2 cellular contexts compared by ENCODE assay signal in the genomic region with DNA sequence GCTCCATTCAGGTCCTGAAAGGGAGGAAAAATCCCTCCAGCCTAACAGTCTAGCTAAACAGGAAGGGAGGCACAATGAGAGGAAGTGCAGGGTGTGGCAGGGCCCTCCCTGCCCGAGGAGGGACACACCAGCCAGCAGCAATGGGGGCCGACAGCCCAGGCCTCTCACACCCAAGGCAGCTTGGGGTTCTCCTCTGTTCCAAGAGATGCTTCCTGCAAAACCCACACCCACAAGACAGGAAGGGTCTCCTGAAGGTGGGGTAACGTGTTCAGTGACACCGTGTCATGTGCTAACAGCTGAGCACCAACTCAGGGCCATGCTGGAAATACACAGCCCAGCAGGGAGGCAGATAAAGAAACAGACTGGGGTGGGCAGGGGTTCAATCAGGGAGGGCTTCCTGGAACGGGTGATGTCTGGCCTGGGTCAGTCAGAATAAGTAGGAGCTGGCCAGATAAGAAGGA.
TF ChIP-seq lines count a peak whose summit lies in the region.

No MANE protein-coding gene starts in this region.

TF ChIP-seq in SK-N-SH, 30 proteins besides CTCF, POLR2A, EP300 and RAD21 (continued from another document):
- no peak for TF ChIP-seq MXI1 (IDR thresholded peaks at IDR 0.05; ENCODE audit: low read depth, low read length)
- no peak for TF ChIP-seq SMC3 (IDR thresholded peaks at IDR 0.05; ENCODE audit: low read depth, low read length)
- TF ChIP-seq, protein P1, sequence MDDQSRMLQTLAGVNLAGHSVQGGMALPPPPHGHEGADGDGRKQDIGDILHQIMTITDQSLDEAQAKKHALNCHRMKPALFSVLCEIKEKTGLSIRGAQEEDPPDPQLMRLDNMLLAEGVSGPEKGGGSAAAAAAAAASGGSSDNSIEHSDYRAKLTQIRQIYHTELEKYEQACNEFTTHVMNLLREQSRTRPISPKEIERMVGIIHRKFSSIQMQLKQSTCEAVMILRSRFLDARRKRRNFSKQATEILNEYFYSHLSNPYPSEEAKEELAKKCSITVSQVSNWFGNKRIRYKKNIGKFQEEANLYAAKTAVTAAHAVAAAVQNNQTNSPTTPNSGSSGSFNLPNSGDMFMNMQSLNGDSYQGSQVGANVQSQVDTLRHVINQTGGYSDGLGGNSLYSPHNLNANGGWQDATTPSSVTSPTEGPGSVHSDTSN (IDR thresholded peaks at IDR 0.05) = no peak
- TF ChIP-seq JUND (IDR thresholded peaks at IDR 0.05) = no peak

TF ChIP-seq in K562, 482 proteins besides CTCF, POLR2A, EP300 and RAD21 (continued from another document and continues in another):
- TF ChIP-seq, protein P2, sequence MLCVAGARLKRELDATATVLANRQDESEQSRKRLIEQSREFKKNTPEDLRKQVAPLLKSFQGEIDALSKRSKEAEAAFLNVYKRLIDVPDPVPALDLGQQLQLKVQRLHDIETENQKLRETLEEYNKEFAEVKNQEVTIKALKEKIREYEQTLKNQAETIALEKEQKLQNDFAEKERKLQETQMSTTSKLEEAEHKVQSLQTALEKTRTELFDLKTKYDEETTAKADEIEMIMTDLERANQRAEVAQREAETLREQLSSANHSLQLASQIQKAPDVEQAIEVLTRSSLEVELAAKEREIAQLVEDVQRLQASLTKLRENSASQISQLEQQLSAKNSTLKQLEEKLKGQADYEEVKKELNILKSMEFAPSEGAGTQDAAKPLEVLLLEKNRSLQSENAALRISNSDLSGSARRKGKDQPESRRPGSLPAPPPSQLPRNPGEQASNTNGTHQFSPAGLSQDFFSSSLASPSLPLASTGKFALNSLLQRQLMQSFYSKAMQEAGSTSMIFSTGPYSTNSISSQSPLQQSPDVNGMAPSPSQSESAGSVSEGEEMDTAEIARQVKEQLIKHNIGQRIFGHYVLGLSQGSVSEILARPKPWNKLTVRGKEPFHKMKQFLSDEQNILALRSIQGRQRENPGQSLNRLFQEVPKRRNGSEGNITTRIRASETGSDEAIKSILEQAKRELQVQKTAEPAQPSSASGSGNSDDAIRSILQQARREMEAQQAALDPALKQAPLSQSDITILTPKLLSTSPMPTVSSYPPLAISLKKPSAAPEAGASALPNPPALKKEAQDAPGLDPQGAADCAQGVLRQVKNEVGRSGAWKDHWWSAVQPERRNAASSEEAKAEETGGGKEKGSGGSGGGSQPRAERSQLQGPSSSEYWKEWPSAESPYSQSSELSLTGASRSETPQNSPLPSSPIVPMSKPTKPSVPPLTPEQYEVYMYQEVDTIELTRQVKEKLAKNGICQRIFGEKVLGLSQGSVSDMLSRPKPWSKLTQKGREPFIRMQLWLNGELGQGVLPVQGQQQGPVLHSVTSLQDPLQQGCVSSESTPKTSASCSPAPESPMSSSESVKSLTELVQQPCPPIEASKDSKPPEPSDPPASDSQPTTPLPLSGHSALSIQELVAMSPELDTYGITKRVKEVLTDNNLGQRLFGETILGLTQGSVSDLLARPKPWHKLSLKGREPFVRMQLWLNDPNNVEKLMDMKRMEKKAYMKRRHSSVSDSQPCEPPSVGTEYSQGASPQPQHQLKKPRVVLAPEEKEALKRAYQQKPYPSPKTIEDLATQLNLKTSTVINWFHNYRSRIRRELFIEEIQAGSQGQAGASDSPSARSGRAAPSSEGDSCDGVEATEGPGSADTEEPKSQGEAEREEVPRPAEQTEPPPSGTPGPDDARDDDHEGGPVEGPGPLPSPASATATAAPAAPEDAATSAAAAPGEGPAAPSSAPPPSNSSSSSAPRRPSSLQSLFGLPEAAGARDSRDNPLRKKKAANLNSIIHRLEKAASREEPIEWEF (CRISPR knock-in tag; IDR thresholded peaks at IDR 0.05) = no peak
- TF ChIP-seq HIVEP1 (CRISPR knock-in tag; IDR thresholded peaks at IDR 0.05) (no peak), ADNP (tag; IDR thresholded peaks at IDR 0.05) (no peak), RNF2 (IDR thresholded peaks at IDR 0.05) (no peak), NCOA4 (IDR thresholded peaks at IDR 0.05; ENCODE audit: partially characterized antibody) (no peak), CEBPG (CRISPR knock-in tag; IDR thresholded peaks at IDR 0.05) (no peak), CEBPG (tag; conservative IDR thresholded peaks at IDR 0.05 in 1 of 2, IDR thresholded peaks at IDR 0.05 in 1 of 2) (no peak), TEAD2 (tag; IDR thresholded peaks at IDR 0.05) (no peak), SIN3A (IDR thresholded peaks at IDR 0.05; ENCODE audit: borderline replicate concordance in 2 of 2, control insufficient read depth in 1 of 2, low read depth in 2 of 2, low read length in 2 of 2) (no peak), SP1 (CRISPR knock-in tag; IDR thresholded peaks at IDR 0.05) (no peak), MXI1 (IDR thresholded peaks at IDR 0.05; ENCODE audit: low read depth, low read length) (no peak), STAT5A (IDR thresholded peaks at IDR 0.05; ENCODE audit: borderline replicate concordance, low read length) (no peak), ZNF436 (CRISPR knock-in tag; IDR thresholded peaks at IDR 0.05) (0 out of 2 replicates have a peak, but pooled peaks have one; percentile 69), BMI1 (IDR thresholded peaks at IDR 0.05; ENCODE audit: low read length) (no peak), ZNF551 (CRISPR knock-in tag; IDR thresholded peaks at IDR 0.05) (no peak), COPS2 (conservative IDR thresholded peaks at IDR 0.05) (no peak), JUNB (CRISPR knock-in tag; conservative IDR thresholded peaks at IDR 0.05) (no peak), NFIC (IDR thresholded peaks at IDR 0.05) (no peak), ZNF184 (CRISPR knock-in tag; IDR thresholded peaks at IDR 0.05) (no peak), MEIS2 (IDR thresholded peaks at IDR 0.05; ENCODE audit: partially characterized antibody) (no peak), JUN (IDR thresholded peaks at IDR 0.05; ENCODE audit: borderline replicate concordance, low read depth, low read length) (no peak), JUN (CRISPR knock-in tag; IDR thresholded peaks at IDR 0.05; ENCODE audit: borderline replicate concordance) (no peak), PHB (CRISPR knock-in tag; IDR thresholded peaks at IDR 0.05) (no peak), ZNF347 (CRISPR knock-in tag; IDR thresholded peaks at IDR 0.05; ENCODE audit: low read depth) (no peak)
- TF ChIP-seq, protein P3, sequence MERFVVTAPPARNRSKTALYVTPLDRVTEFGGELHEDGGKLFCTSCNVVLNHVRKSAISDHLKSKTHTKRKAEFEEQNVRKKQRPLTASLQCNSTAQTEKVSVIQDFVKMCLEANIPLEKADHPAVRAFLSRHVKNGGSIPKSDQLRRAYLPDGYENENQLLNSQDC (CRISPR knock-in tag; IDR thresholded peaks at IDR 0.05) = no peak
- TF ChIP-seq, protein P4, sequence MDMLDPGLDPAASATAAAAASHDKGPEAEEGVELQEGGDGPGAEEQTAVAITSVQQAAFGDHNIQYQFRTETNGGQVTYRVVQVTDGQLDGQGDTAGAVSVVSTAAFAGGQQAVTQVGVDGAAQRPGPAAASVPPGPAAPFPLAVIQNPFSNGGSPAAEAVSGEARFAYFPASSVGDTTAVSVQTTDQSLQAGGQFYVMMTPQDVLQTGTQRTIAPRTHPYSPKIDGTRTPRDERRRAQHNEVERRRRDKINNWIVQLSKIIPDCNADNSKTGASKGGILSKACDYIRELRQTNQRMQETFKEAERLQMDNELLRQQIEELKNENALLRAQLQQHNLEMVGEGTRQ (CRISPR knock-in tag; IDR thresholded peaks at IDR 0.05) = no peak
- TF ChIP-seq, protein P5, sequence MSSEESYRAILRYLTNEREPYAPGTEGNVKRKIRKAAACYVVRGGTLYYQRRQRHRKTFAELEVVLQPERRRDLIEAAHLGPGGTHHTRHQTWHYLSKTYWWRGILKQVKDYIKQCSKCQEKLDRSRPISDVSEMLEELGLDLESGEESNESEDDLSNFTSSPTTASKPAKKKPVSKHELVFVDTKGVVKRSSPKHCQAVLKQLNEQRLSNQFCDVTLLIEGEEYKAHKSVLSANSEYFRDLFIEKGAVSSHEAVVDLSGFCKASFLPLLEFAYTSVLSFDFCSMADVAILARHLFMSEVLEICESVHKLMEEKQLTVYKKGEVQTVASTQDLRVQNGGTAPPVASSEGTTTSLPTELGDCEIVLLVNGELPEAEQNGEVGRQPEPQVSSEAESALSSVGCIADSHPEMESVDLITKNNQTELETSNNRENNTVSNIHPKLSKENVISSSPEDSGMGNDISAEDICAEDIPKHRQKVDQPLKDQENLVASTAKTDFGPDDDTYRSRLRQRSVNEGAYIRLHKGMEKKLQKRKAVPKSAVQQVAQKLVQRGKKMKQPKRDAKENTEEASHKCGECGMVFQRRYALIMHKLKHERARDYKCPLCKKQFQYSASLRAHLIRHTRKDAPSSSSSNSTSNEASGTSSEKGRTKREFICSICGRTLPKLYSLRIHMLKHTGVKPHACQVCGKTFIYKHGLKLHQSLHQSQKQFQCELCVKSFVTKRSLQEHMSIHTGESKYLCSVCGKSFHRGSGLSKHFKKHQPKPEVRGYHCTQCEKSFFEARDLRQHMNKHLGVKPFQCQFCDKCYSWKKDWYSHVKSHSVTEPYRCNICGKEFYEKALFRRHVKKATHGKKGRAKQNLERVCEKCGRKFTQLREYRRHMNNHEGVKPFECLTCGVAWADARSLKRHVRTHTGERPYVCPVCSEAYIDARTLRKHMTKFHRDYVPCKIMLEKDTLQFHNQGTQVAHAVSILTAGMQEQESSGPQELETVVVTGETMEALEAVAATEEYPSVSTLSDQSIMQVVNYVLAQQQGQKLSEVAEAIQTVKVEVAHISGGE (CRISPR knock-in tag; IDR thresholded peaks at IDR 0.05) = 0 out of 6 replicates have a peak, but pooled peaks of 1 of the 3 experiments have one; percentile 43
- TF ChIP-seq, protein P6, sequence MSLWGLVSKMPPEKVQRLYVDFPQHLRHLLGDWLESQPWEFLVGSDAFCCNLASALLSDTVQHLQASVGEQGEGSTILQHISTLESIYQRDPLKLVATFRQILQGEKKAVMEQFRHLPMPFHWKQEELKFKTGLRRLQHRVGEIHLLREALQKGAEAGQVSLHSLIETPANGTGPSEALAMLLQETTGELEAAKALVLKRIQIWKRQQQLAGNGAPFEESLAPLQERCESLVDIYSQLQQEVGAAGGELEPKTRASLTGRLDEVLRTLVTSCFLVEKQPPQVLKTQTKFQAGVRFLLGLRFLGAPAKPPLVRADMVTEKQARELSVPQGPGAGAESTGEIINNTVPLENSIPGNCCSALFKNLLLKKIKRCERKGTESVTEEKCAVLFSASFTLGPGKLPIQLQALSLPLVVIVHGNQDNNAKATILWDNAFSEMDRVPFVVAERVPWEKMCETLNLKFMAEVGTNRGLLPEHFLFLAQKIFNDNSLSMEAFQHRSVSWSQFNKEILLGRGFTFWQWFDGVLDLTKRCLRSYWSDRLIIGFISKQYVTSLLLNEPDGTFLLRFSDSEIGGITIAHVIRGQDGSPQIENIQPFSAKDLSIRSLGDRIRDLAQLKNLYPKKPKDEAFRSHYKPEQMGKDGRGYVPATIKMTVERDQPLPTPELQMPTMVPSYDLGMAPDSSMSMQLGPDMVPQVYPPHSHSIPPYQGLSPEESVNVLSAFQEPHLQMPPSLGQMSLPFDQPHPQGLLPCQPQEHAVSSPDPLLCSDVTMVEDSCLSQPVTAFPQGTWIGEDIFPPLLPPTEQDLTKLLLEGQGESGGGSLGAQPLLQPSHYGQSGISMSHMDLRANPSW (CRISPR knock-in tag; IDR thresholded peaks at IDR 0.05) = no peak
- TF ChIP-seq, protein P7, sequence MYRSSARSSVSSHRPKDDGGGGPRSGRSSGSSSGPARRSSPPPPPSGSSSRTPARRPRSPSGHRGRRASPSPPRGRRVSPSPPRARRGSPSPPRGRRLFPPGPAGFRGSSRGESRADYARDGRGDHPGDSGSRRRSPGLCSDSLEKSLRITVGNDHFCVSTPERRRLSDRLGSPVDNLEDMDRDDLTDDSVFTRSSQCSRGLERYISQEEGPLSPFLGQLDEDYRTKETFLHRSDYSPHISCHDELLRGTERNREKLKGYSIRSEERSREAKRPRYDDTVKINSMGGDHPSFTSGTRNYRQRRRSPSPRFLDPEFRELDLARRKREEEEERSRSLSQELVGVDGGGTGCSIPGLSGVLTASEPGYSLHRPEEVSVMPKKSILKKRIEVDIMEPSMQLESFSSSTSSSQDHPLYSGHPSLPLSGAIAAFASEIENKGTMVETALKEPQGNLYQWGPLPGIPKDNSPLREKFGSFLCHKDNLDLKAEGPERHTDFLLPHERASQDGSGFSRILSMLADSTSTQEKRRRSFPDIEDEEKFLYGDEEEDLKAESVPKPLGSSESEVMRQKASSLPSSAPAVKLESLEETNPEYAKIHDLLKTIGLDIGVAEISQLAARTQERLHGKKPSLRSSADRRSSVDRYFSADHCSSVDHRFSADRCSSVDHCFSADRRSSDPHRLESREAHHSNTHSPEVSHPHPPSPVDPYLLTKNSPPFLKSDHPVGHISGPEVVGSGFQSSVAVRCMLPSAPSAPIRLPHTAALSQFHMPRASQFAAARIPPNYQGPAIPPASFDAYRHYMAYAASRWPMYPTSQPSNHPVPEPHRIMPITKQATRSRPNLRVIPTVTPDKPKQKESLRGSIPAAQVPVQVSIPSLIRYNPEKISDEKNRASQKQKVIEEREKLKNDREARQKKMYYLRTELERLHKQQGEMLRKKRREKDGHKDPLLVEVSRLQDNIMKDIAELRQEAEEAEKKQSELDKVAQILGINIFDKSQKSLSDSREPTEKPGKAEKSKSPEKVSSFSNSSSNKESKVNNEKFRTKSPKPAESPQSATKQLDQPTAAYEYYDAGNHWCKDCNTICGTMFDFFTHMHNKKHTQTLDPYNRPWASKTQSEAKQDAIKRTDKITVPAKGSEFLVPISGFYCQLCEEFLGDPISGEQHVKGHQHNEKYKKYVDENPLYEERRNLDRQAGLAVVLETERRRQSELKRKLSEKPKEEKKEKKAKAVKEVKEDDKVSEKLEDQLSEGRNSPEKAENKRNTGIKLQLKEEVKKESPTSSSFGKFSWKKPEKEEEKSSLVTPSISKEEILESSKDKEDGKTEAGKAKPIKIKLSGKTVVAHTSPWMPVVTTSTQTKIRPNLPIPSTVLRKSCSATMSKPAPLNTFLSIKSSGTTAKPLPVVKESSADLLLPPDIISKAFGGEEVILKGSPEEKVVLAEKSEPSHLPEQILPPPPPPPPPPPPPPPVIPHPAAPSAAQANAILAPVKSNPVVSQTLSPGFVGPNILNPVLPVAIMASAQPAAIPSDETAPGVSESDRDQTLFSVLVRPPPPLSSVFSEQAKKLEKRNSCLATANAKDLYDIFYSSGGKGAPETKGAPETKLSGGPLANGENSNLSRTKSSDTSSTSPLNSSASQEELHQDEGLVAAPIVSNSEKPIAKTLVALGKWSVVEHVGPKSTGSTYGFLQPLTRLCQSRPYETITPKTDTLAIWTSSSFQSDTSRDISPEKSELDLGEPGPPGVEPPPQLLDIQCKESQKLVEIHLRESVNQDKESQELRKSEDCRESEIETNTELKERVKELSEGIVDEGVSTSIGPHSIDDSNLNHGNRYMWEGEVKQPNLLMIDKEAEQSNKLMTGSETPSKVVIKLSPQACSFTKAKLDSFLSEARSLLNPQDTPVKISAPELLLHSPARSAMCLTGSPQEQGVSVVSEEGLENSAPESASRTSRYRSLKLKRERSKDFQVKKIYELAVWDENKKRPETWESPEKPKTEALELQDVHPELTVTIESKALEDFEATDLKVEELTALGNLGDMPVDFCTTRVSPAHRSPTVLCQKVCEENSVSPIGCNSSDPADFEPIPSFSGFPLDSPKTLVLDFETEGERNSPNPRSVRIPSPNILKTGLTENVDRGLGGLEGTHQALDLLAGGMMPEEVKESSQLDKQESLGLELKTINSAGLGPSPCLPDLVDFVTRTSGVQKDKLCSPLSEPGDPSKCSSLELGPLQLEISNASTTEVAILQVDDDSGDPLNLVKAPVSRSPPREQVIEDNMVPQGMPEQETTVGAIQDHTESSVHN (IDR thresholded peaks at IDR 0.05; ENCODE audit: borderline replicate concordance in 1 of 2, low read depth in 1 of 2) = no peak
- TF ChIP-seq, protein P8, sequence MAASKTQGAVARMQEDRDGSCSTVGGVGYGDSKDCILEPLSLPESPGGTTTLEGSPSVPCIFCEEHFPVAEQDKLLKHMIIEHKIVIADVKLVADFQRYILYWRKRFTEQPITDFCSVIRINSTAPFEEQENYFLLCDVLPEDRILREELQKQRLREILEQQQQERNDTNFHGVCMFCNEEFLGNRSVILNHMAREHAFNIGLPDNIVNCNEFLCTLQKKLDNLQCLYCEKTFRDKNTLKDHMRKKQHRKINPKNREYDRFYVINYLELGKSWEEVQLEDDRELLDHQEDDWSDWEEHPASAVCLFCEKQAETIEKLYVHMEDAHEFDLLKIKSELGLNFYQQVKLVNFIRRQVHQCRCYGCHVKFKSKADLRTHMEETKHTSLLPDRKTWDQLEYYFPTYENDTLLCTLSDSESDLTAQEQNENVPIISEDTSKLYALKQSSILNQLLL (CRISPR knock-in tag; IDR thresholded peaks at IDR 0.05; ENCODE audit: borderline replicate concordance) = no peak
